In the genomic region with DNA sequence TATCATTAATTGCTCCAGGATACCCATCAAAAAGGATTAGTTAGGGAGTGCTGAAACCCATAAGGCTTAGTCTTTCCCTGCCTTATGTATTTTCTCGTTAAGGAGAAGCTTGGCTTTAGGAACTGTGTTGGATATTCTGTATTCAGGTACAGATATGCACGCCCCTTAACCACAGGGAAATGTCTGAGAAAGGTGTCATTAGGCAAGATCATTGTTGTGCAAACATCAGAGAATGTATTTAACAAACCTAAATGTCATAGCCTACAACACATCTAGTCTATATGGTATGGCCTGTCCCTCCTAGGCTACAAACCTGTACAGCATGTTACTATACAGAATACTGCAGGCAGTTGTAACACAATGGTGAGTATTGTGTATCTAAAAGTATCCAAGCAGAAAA, we compare ENCODE assay signal across 1 cellular context. TPM values are rescaled to one million over a fixed set of nuclear protein-coding genes. Genes with fewer than 3 reads are reported as not detected.
"Had no signal": no experiment of that assay in that cellular context is flagged by ENCODE, and none has a peak within 500 bp of the region (broad histone marks: within the 10 kb centered on the region; RNA-seq: fewer than 3 reads in every experiment).

No MANE protein-coding gene starts in this region.

RNA-seq across cellular contexts. Expression of a gene that starts 10.1 kb away (rescaled TPM):
- total RNA-seq: activated T-helper 2 cell treated with anti-CD3 and anti-CD28 coated beads, Interferon-gamma antibody, Interleukin-2, Interleukin-4, amounts not matched to agents 10 μg/mL and 5 μg/mL and 100 μg/mL, durations not matched to agents 14 hours and 24 hours and 36 hours had no signal
